In genomic region chr13:74243637-74244526, GRCh38 we compare ENCODE assay signal across 11 cellular contexts.
DNase-seq lines count a peak whose midpoint lies in the region; ATAC-seq and TF ChIP-seq lines count a peak whose summit lies in the region.
"Had no signal": no experiment of that assay in that cellular context is flagged by ENCODE, and none has a peak within 500 bp of the region (broad histone marks: within the 10 kb centered on the region; RNA-seq: fewer than 3 reads in every experiment).

No MANE protein-coding gene starts in this region.

- no peak overlapping the region for H3K9ac ChIP-seq in colonic mucosa (ENCODE audit: low read depth in 2 of 2, low read length in 2 of 2)

- no peaks in the 10 kb centered on the region; the same call in 2 of the 3 replicates for H3K9me3 Mint-ChIP-seq in GM23338

- H3K27me3 Mint-ChIP-seq in GM23338 (ENCODE audit: insufficient read depth, low read depth, poor library complexity): peaks cover 1% of the 10 kb centered on the region

- H3F3A ChIP-seq in GM23338 (replicated peaks; ENCODE audit: low read depth): no peaks in the 10 kb centered on the region

- peaks cover 5% of the 10 kb centered on the region; the same call in 2 of the 3 replicates for H3K4me1 Mint-ChIP-seq in GM23338

- H3K27ac ChIP-seq in RWPE1: no peak overlapping the region
- peak overlapping the region; percentile 20 for H3K27ac ChIP-seq in colonic mucosa
- no peak overlapping the region for H3K27ac ChIP-seq in GM23338 (ENCODE audit: low read depth)

- intact Hi-C loops in colonic mucosa (cut with DNase I): no loop called here

- H4K20me1 ChIP-seq in GM23338 (replicated peaks; ENCODE audit: insufficient read depth): no peaks in the 10 kb centered on the region

- no peaks in the 10 kb centered on the region for H3K4me1 ChIP-seq in colonic mucosa
- H3K4me1 ChIP-seq in GM23338 (ENCODE audit: insufficient read depth): no peaks in the 10 kb centered on the region

- H3K4me3 ChIP-seq in colonic mucosa: no peak overlapping the region
- no peak overlapping the region for H3K4me3 ChIP-seq in skeletal muscle cell (ENCODE audit: low read depth, low read length)
- no peak overlapping the region for H3K4me3 ChIP-seq in GM23338

- CTCF ChIA-PET in RWPE1 (lab: Yijun Ruan, JAX): no interaction called here

- H3K27ac Mint-ChIP-seq in GM23338: no peak overlapping the region

- H3K4me2 ChIP-seq in GM23338: no peak overlapping the region

- H3K36me3 ChIP-seq in colonic mucosa (no peaks in the 10 kb centered on the region), GM23338 (ENCODE audit: insufficient read depth) (no peaks in the 10 kb centered on the region)

- H3K9me3 ChIP-seq in colonic mucosa: no peaks in the 10 kb centered on the region

- H3K36me3 Mint-ChIP-seq in GM23338 (ENCODE audit: low read depth): peaks cover 5% of the 10 kb centered on the region; the same call in 2 of the 3 replicates

- no peak for TF ChIP-seq CTCF in RWPE1 (conservative IDR thresholded peaks at IDR 0.05; ENCODE audit: low read depth)
- no peak for TF ChIP-seq CTCF in colonic mucosa (IDR thresholded peaks at IDR 0.05)
- TF ChIP-seq CTCF in GM10266 (IDR thresholded peaks at IDR 0.05; ENCODE audit: control insufficient read depth, insufficient read depth, low read depth, missing control alignments): no peak
- TF ChIP-seq CTCF in GM23338 (conservative IDR thresholded peaks at IDR 0.05; ENCODE audit: low read depth in 2 of 2): no peak

- H2AFZ ChIP-seq in GM23338: no peak overlapping the region

- ATAC-seq in GM21381 (IDR thresholded peaks at IDR 0.05; ENCODE audit: unreplicated experiment) (no peak), GM23338 (no peak)
- ATAC-seq: HCT116 had no signal

- DNase-seq in GM04504 (ENCODE audit: low read depth) (peak; percentile 36), RWPE1 (ENCODE audit: low spot score) (peak; percentile 7), colonic mucosa (no peak), skeletal muscle cell (ENCODE audit: low read depth) (peak; percentile 73), GM10266 (ENCODE audit: extremely low spot score) (no peak), GM23338 (ENCODE audit: low spot score) (no peak)
- DNase-seq: anterior cingulate cortex, NCI-H1694, retina had no signal

- H3K27me3 ChIP-seq in colonic mucosa: no peaks in the 10 kb centered on the region
- no peaks in the 10 kb centered on the region for H3K27me3 ChIP-seq in GM23338 (ENCODE audit: insufficient read depth)

- no peak overlapping the region for H3K4me3 Mint-ChIP-seq in GM23338

- H3K79me2 ChIP-seq in GM23338 (replicated peaks; ENCODE audit: insufficient read depth): no peaks in the 10 kb centered on the region

- no peaks in the 10 kb centered on the region for H3K9me2 ChIP-seq in GM23338 (ENCODE audit: insufficient read depth)

- POLR2A ChIA-PET in RWPE1 (lab: Yijun Ruan, JAX; ENCODE audit: low non-redundant PET): no interaction called here

TF ChIP-seq in GM23338, 12 proteins besides CTCF, POLR2A, EP300 and RAD21:
- TF ChIP-seq, protein P1, sequence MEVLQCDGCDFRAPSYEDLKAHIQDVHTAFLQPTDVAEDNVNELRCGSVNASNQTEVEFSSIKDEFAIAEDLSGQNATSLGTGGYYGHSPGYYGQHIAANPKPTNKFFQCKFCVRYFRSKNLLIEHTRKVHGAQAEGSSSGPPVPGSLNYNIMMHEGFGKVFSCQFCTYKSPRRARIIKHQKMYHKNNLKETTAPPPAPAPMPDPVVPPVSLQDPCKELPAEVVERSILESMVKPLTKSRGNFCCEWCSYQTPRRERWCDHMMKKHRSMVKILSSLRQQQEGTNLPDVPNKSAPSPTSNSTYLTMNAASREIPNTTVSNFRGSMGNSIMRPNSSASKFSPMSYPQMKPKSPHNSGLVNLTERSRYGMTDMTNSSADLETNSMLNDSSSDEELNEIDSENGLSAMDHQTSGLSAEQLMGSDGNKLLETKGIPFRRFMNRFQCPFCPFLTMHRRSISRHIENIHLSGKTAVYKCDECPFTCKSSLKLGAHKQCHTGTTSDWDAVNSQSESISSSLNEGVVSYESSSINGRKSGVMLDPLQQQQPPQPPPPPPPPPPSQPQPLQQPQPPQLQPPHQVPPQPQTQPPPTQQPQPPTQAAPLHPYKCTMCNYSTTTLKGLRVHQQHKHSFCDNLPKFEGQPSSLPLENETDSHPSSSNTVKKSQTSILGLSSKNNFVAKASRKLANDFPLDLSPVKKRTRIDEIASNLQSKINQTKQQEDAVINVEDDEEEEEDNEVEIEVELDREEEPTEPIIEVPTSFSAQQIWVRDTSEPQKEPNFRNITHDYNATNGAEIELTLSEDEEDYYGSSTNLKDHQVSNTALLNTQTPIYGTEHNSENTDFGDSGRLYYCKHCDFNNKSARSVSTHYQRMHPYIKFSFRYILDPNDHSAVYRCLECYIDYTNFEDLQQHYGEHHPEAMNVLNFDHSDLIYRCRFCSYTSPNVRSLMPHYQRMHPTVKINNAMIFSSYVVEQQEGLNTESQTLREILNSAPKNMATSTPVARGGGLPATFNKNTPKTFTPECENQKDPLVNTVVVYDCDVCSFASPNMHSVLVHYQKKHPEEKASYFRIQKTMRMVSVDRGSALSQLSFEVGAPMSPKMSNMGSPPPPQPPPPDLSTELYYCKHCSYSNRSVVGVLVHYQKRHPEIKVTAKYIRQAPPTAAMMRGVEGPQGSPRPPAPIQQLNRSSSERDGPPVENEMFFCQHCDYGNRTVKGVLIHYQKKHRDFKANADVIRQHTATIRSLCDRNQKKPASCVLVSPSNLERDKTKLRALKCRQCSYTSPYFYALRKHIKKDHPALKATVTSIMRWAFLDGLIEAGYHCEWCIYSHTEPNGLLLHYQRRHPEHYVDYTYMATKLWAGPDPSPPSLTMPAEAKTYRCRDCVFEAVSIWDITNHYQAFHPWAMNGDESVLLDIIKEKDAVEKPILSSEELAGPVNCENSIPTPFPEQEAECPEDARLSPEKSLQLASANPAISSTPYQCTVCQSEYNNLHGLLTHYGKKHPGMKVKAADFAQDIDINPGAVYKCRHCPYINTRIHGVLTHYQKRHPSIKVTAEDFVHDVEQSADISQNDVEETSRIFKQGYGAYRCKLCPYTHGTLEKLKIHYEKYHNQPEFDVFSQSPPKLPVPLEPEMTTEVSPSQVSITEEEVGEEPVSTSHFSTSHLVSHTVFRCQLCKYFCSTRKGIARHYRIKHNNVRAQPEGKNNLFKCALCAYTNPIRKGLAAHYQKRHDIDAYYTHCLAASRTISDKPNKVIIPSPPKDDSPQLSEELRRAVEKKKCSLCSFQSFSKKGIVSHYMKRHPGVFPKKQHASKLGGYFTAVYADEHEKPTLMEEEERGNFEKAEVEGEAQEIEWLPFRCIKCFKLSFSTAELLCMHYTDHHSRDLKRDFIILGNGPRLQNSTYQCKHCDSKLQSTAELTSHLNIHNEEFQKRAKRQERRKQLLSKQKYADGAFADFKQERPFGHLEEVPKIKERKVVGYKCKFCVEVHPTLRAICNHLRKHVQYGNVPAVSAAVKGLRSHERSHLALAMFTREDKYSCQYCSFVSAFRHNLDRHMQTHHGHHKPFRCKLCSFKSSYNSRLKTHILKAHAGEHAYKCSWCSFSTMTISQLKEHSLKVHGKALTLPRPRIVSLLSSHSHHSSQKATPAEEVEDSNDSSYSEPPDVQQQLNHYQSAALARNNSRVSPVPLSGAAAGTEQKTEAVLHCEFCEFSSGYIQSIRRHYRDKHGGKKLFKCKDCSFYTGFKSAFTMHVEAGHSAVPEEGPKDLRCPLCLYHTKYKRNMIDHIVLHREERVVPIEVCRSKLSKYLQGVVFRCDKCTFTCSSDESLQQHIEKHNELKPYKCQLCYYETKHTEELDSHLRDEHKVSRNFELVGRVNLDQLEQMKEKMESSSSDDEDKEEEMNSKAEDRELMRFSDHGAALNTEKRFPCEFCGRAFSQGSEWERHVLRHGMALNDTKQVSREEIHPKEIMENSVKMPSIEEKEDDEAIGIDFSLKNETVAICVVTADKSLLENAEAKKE (CRISPR knock-in tag; IDR thresholded peaks at IDR 0.05): no peak
- TF ChIP-seq EZH2 (IDR thresholded peaks at IDR 0.05; ENCODE audit: low read depth, unreplicated experiment) (no peak), ZNF114 (CRISPR knock-in tag; IDR thresholded peaks at IDR 0.05) (no peak), REST (IDR thresholded peaks at IDR 0.05; ENCODE audit: unreplicated experiment) (no peak), NANOG (IDR thresholded peaks at IDR 0.05; ENCODE audit: borderline replicate concordance) (no peak), ZNF331 (CRISPR knock-in tag; IDR thresholded peaks at IDR 0.05; ENCODE audit: low read depth) (no peak), EZH2phosphoT487 (IDR thresholded peaks at IDR 0.05; ENCODE audit: unreplicated experiment) (no peak), ETS1 (IDR thresholded peaks at IDR 0.05) (no peak)

Comparison
In these comparisons a context has a peak if more than half of its experiments do, and no peak if none do; other contexts are left out.
1. DNase-seq: peak in GM04504 (single experiment), RWPE1 (single experiment) and skeletal muscle cell (single experiment); none in colonic mucosa (single experiment), GM10266 (single experiment) and GM23338 (single experiment).